15 cellular contexts compared by ENCODE assay signal in the genomic region with DNA sequence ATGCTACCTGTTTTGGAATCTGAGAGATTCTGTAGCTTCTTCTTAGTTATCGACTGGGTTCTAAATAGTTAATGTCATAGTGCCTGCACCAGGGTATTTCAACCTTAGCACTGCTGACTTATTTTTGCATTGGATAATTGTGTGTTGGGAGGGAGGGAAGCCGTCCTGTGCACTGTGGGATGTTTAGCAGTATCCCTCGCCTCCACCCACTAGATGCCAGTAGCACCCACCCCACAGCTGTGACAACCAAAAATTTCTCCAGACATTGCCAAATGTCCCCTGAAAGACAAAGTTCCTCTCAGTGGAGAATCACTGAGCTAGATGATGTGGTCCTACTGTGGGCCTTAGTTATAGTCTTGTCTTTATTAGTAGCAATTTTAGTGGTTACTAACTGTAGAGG.
"Had no signal": no experiment of that assay in that cellular context is flagged by ENCODE, and none has a peak within 500 bp of the region (broad histone marks: within the 10 kb centered on the region; RNA-seq: fewer than 3 reads in every experiment).

No MANE protein-coding gene starts in this region.

- H3K4me3 Mint-ChIP-seq: activated CD4-positive, alpha-beta memory T cell treated with anti-CD3 and anti-CD28 coated beads, Interleukin-2, amount 10 ng/mL, durations not matched to agents 7 days and 5 days; endodermal cell; mesothelial cell of epicardium; naive B cell; stimulated activated memory B cell treated with anti-CD40 and anti-IgM and Interleukin-4, amounts not matched to agents 10 μg/mL and 1 μg/mL and 100 μg/mL, for 72 hours; type B pancreatic cell had no signal

- H3K4me3 ChIP-seq: ascending aorta, smooth muscle cell had no signal

- H3K27ac Mint-ChIP-seq: activated CD4-positive, alpha-beta memory T cell treated with anti-CD3 and anti-CD28 coated beads, Interleukin-2, amount 10 ng/mL, durations not matched to agents 7 days and 5 days; endodermal cell; mesothelial cell of epicardium; progenitor cell of endocrine pancreas; stimulated activated memory B cell treated with anti-CD40 and anti-IgM and Interleukin-4, amounts not matched to agents 10 μg/mL and 1 μg/mL and 100 μg/mL, for 72 hours; type B pancreatic cell had no signal

- H3K9me3 Mint-ChIP-seq: activated CD4-positive, alpha-beta memory T cell treated with anti-CD3 and anti-CD28 coated beads, Interleukin-2, amount 10 ng/mL, durations not matched to agents 7 days and 5 days; endodermal cell; mesothelial cell of epicardium; naive B cell; stimulated activated memory B cell treated with anti-CD40 and anti-IgM and Interleukin-4, amounts not matched to agents 10 μg/mL and 1 μg/mL and 100 μg/mL, for 72 hours; type B pancreatic cell had no signal

- H3K27me3 ChIP-seq: ascending aorta had no signal

- ATAC-seq: right cardiac atrium; stimulated activated memory B cell treated with anti-CD40 and anti-IgM and Interleukin-4, amounts not matched to agents 10 μg/mL and 1 μg/mL and 100 μg/mL, for 72 hours had no signal

- H3K27me3 Mint-ChIP-seq: activated CD4-positive, alpha-beta memory T cell treated with anti-CD3 and anti-CD28 coated beads, Interleukin-2, amount 10 ng/mL, durations not matched to agents 7 days and 5 days; naive B cell; progenitor cell of endocrine pancreas; stimulated activated memory B cell treated with anti-CD40 and anti-IgM and Interleukin-4, amounts not matched to agents 10 μg/mL and 1 μg/mL and 100 μg/mL, for 72 hours; type B pancreatic cell had no signal

- DNase-seq: activated CD4-positive, alpha-beta memory T cell treated with anti-CD3 and anti-CD28 coated beads, Interleukin-2, amount 10 ng/mL, durations not matched to agents 7 days and 5 days; activated CD8-positive, alpha-beta memory T cell treated with anti-CD3 and anti-CD28 coated beads, Interleukin-2, amount 50 U/mL, for 48 hours; endodermal cell; erythroblast; kidney; naive B cell; occipital lobe; right cardiac atrium; SK-N-SH had no signal

- H3K4me2 ChIP-seq: SK-N-SH, smooth muscle cell had no signal

- H3K27ac ChIP-seq: ascending aorta had no signal

- H3K9me3 ChIP-seq: ascending aorta, SK-N-SH had no signal

- H3K9me2 ChIP-seq: SK-N-SH had no signal
